17 cellular contexts compared by ENCODE assay signal in the genomic region with DNA sequence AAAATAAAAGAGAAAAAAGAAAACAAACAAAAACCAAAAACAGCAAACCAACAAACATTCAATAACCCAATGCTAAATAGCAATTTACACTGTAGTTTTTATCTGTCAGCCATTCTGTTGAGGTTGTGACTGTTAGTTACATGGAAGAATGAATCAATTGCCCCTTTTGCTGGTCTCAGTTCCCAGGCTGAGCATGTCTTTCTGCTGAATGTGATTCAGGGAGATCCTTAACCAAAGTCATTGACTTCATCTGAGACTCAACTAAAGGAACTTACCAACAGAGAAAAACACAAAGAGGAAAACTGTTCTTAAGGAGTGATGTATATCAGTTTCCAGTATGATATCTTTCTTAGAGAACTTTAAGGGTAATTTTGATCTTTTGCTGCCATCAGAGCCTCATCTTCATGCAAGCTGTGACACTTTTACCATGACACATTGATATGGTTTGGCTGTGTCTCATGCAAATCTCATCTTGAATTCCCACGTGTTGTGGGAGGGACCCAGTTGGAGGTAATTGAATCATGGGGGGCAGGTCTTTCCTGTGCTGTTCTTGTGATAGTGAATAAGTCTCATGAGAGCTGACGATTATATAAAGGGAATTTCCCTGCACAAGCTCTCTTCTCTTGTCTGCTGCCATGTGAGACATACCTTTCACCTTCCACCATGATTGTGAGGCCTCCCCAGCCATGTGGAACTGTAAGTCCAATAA.
DNase-seq lines count a peak whose midpoint lies in the region; ATAC-seq and TF ChIP-seq lines count a peak whose summit lies in the region.
"Had no signal": no experiment of that assay in that cellular context is flagged by ENCODE, and none has a peak within 500 bp of the region (broad histone marks: within the 10 kb centered on the region; RNA-seq: fewer than 3 reads in every experiment).

No MANE protein-coding gene starts in this region.

- H3K4me2 ChIP-seq in Karpas-422 (ENCODE audit: low read depth, low read length, poor library complexity, severe bottlenecking), result no peak overlapping the region
- H3K4me2 ChIP-seq: A549 had no signal

- TF ChIP-seq CTCF in choroid plexus epithelial cell (conservative IDR thresholded peaks at IDR 0.05; ENCODE audit: low read depth, low read length), result no peak

- H3K9me2 ChIP-seq in Karpas-422 (replicated peaks; ENCODE audit: insufficient read depth, low read length), result no peaks in the 10 kb centered on the region

- H3K27ac ChIP-seq in Karpas-422 (ENCODE audit: low read length), result no peak overlapping the region
- H3K27ac ChIP-seq: 22Rv1, A549, C4-2B, GM23248 had no signal

- peaks cover 4% of the 10 kb centered on the region for H3K4me1 Mint-ChIP-seq in activated CD4-positive, alpha-beta T cell treated with anti-CD3 and anti-CD28 coated beads for 36 hours
- H3K4me1 Mint-ChIP-seq in activated CD4-positive, alpha-beta T cell treated with anti-CD3 and anti-CD28 coated beads, Interleukin-2, amount 10 ng/mL, durations not matched to agents 7 days and 5 days, result no peaks in the 10 kb centered on the region
- peaks cover 11% of the 10 kb centered on the region for H3K4me1 Mint-ChIP-seq in activated T-cell treated with anti-CD3 and anti-CD28 coated beads, Interleukin-2, amount 50 U/mL, for 72 hours (ENCODE audit: low read depth)
- H3K4me1 Mint-ChIP-seq in activated naive CD4-positive, alpha-beta T cell treated with anti-CD3 and anti-CD28 coated beads, Interleukin-2, amount 10 ng/mL, durations not matched to agents 7 days and 5 days, result no peaks in the 10 kb centered on the region

- POLR2A ChIA-PET in activated CD4-positive, alpha-beta T cell treated with anti-CD3 and anti-CD28 coated beads for 36 hours (lab: Charles Lee), result interaction anchor here (0.5 kb wide), 1 partner anchor 33 kb away, joined by 3 read pairs; no protein-coding TSS in a partner anchor
- POLR2A ChIA-PET in activated CD4-positive, alpha-beta T cell treated with anti-CD3 and anti-CD28 coated beads, Interleukin-2, amount 10 ng/mL, durations not matched to agents 7 days and 5 days (lab: Charles Lee), result no interaction called here

- H3K9me3 Mint-ChIP-seq in activated CD4-positive, alpha-beta T cell treated with anti-CD3 and anti-CD28 coated beads for 36 hours (ENCODE audit: low read depth), result no peaks in the 10 kb centered on the region
- no peaks in the 10 kb centered on the region for H3K9me3 Mint-ChIP-seq in activated CD4-positive, alpha-beta T cell treated with anti-CD3 and anti-CD28 coated beads, Interleukin-2, amount 10 ng/mL, durations not matched to agents 7 days and 5 days
- H3K9me3 Mint-ChIP-seq in activated T-cell treated with anti-CD3 and anti-CD28 coated beads, Interleukin-2, amount 50 U/mL, for 72 hours, result peaks cover under 1 to 5% of the 10 kb centered on the region in 2 donors
- no peaks in the 10 kb centered on the region for H3K9me3 Mint-ChIP-seq in activated naive CD4-positive, alpha-beta T cell treated with anti-CD3 and anti-CD28 coated beads, Interleukin-2, amount 10 ng/mL, durations not matched to agents 7 days and 5 days

- H3K36me3 ChIP-seq in Karpas-422 (ENCODE audit: insufficient read depth, low read length), result no peaks in the 10 kb centered on the region
- H3K36me3 ChIP-seq: HAP-1 had no signal

- CTCF ChIA-PET in activated CD4-positive, alpha-beta T cell treated with anti-CD3 and anti-CD28 coated beads for 36 hours (lab: Charles Lee), result no interaction called here
- CTCF ChIA-PET in activated CD4-positive, alpha-beta T cell treated with anti-CD3 and anti-CD28 coated beads, Interleukin-2, amount 10 ng/mL, durations not matched to agents 7 days and 5 days (lab: Charles Lee), result no interaction called here
- CTCF ChIA-PET in activated naive CD4-positive, alpha-beta T cell treated with anti-CD3 and anti-CD28 coated beads, Interleukin-2, amount 10 ng/mL, durations not matched to agents 7 days and 5 days (lab: Charles Lee), result no interaction called here

- no peaks in the 10 kb centered on the region for H4K20me1 ChIP-seq in Karpas-422 (ENCODE audit: insufficient read depth, low read depth, low read length)

- H3K4me3 Mint-ChIP-seq in activated CD4-positive, alpha-beta T cell treated with anti-CD3 and anti-CD28 coated beads for 36 hours, result no peak overlapping the region
- no peak overlapping the region for H3K4me3 Mint-ChIP-seq in activated CD4-positive, alpha-beta T cell treated with anti-CD3 and anti-CD28 coated beads, Interleukin-2, amount 10 ng/mL, durations not matched to agents 7 days and 5 days
- no peak overlapping the region for H3K4me3 Mint-ChIP-seq in activated T-cell treated with anti-CD3 and anti-CD28 coated beads, Interleukin-2, amount 50 U/mL, for 72 hours
- no peak overlapping the region for H3K4me3 Mint-ChIP-seq in activated naive CD4-positive, alpha-beta T cell treated with anti-CD3 and anti-CD28 coated beads, Interleukin-2, amount 10 ng/mL, durations not matched to agents 7 days and 5 days
- H3K4me3 Mint-ChIP-seq: CD4-positive, alpha-beta T cell had no signal

- intact Hi-C loops in activated CD4-positive, alpha-beta T cell treated with anti-CD3 and anti-CD28 coated beads for 36 hours (cut with DNase I, micrococcal nuclease), result no loop called here

- peaks cover 4% of the 10 kb centered on the region for H3K27me3 Mint-ChIP-seq in activated CD4-positive, alpha-beta T cell treated with anti-CD3 and anti-CD28 coated beads for 36 hours
- no peaks in the 10 kb centered on the region for H3K27me3 Mint-ChIP-seq in activated CD4-positive, alpha-beta T cell treated with anti-CD3 and anti-CD28 coated beads, Interleukin-2, amount 10 ng/mL, durations not matched to agents 7 days and 5 days
- peaks cover 13% of the 10 kb centered on the region for H3K27me3 Mint-ChIP-seq in activated T-cell treated with anti-CD3 and anti-CD28 coated beads, Interleukin-2, amount 50 U/mL, for 72 hours (ENCODE audit: low read depth)
- H3K27me3 Mint-ChIP-seq in activated naive CD4-positive, alpha-beta T cell treated with anti-CD3 and anti-CD28 coated beads, Interleukin-2, amount 10 ng/mL, durations not matched to agents 7 days and 5 days, result no peaks in the 10 kb centered on the region
- H3K27me3 Mint-ChIP-seq: CD4-positive, alpha-beta T cell had no signal

- no peaks in the 10 kb centered on the region for H3K9me3 ChIP-seq in Karpas-422 (ENCODE audit: low read length)
- H3K9me3 ChIP-seq: A549, Caco-2, HAP-1 had no signal

- H3K4me3 ChIP-seq in choroid plexus epithelial cell (ENCODE audit: low read depth, low read length), result no peak overlapping the region
- no peak overlapping the region for H3K4me3 ChIP-seq in Karpas-422 (ENCODE audit: low read length)
- H3K4me3 ChIP-seq: A549, GM23248, HAP-1 had no signal

- no peaks in the 10 kb centered on the region for H3K27me3 ChIP-seq in Karpas-422 (ENCODE audit: low read length)

- no peaks in the 10 kb centered on the region for H3K36me3 Mint-ChIP-seq in activated CD4-positive, alpha-beta T cell treated with anti-CD3 and anti-CD28 coated beads for 36 hours (ENCODE audit: low read depth)
- no peaks in the 10 kb centered on the region for H3K36me3 Mint-ChIP-seq in activated CD4-positive, alpha-beta T cell treated with anti-CD3 and anti-CD28 coated beads, Interleukin-2, amount 10 ng/mL, durations not matched to agents 7 days and 5 days (ENCODE audit: low read depth)
- H3K36me3 Mint-ChIP-seq in activated T-cell treated with anti-CD3 and anti-CD28 coated beads, Interleukin-2, amount 50 U/mL, for 72 hours (ENCODE audit: insufficient read depth in 2 of 2), result no peaks in the 10 kb centered on the region
- no peaks in the 10 kb centered on the region for H3K36me3 Mint-ChIP-seq in activated naive CD4-positive, alpha-beta T cell treated with anti-CD3 and anti-CD28 coated beads, Interleukin-2, amount 10 ng/mL, durations not matched to agents 7 days and 5 days

- H3K79me2 ChIP-seq in Karpas-422 (ENCODE audit: low read length), result no peaks in the 10 kb centered on the region

- peak; percentile 18 for DNase-seq in activated CD4-positive, alpha-beta T cell treated with anti-CD3 and anti-CD28 coated beads for 36 hours
- DNase-seq in activated CD4-positive, alpha-beta T cell treated with anti-CD3 and anti-CD28 coated beads, Interleukin-2, amount 10 ng/mL, durations not matched to agents 7 days and 5 days, result no peak
- peak; percentile 0 to 1 for DNase-seq in activated T-cell treated with anti-CD3 and anti-CD28 coated beads, Interleukin-2, amount 50 U/mL, for 72 hours
- DNase-seq in activated T-cell treated with anti-CD3 and anti-CD28 coated beads, Interleukin-2, amount 50 U/mL, for 48 hours, result no peak
- DNase-seq in choroid plexus epithelial cell (ENCODE audit: low read depth) (peak; percentile 38), Karpas-422 (no peak)
- no peak for DNase-seq in activated naive CD4-positive, alpha-beta T cell treated with anti-CD3 and anti-CD28 coated beads, Interleukin-2, amount 10 ng/mL, durations not matched to agents 7 days and 5 days
- DNase-seq: AML-193; Caco-2; CD4-positive, alpha-beta T cell; DMS79; GDM1; GM23248 had no signal

- no peaks in the 10 kb centered on the region for H3K4me1 ChIP-seq in Karpas-422 (ENCODE audit: low read length)
- H3K4me1 ChIP-seq: A549, Caco-2, HAP-1 had no signal

- H2AFZ ChIP-seq in Karpas-422 (ENCODE audit: low read length), result no peak overlapping the region
- H2AFZ ChIP-seq: GM23248 had no signal

- no peak overlapping the region for H3K27ac Mint-ChIP-seq in activated CD4-positive, alpha-beta T cell treated with anti-CD3 and anti-CD28 coated beads for 36 hours
- no peak overlapping the region for H3K27ac Mint-ChIP-seq in activated CD4-positive, alpha-beta T cell treated with anti-CD3 and anti-CD28 coated beads, Interleukin-2, amount 10 ng/mL, durations not matched to agents 7 days and 5 days
- no peak overlapping the region for H3K27ac Mint-ChIP-seq in activated T-cell treated with anti-CD3 and anti-CD28 coated beads, Interleukin-2, amount 50 U/mL, for 72 hours
- H3K27ac Mint-ChIP-seq in activated naive CD4-positive, alpha-beta T cell treated with anti-CD3 and anti-CD28 coated beads, Interleukin-2, amount 10 ng/mL, durations not matched to agents 7 days and 5 days, result no peak overlapping the region
- H3K27ac Mint-ChIP-seq: CD4-positive, alpha-beta T cell had no signal

- ATAC-seq in activated CD4-positive, alpha-beta T cell treated with anti-CD3 and anti-CD28 coated beads for 36 hours, result peak; percentile 49
- ATAC-seq in activated T-cell treated with anti-CD3 and anti-CD28 coated beads, Interleukin-2, amount 50 U/mL, for 72 hours (replicated peaks in 1 of 2), result peak; percentile 48 to 61
- ATAC-seq: A549 had no signal

- H3K9ac ChIP-seq in Karpas-422 (ENCODE audit: low read length), result no peak overlapping the region
- H3K9ac ChIP-seq: GM23248 had no signal

Comparison
In these comparisons a context has a peak if more than half of its experiments do, and no peak if none do; other contexts are left out.
1. DNase-seq: peak in activated CD4-positive, alpha-beta T cell treated with anti-CD3 and anti-CD28 coated beads for 36 hours (single experiment), activated T-cell treated with anti-CD3 and anti-CD28 coated beads, Interleukin-2, amount 50 U/mL, for 72 hours (2 of 2) and choroid plexus epithelial cell (single experiment); none in activated CD4-positive, alpha-beta T cell treated with anti-CD3 and anti-CD28 coated beads, Interleukin-2, amount 10 ng/mL, durations not matched to agents 7 days and 5 days (single experiment), activated T-cell treated with anti-CD3 and anti-CD28 coated beads, Interleukin-2, amount 50 U/mL, for 48 hours (0 of 2), Karpas-422 (single experiment) and activated naive CD4-positive, alpha-beta T cell treated with anti-CD3 and anti-CD28 coated beads, Interleukin-2, amount 10 ng/mL, durations not matched to agents 7 days and 5 days (single experiment).